21 cellular contexts compared by ENCODE assay signal in genomic region chr4:4407299-4408131, GRCh38. TPM values are rescaled to one million over a fixed set of nuclear protein-coding genes. Genes with fewer than 3 reads are reported as not detected.
DNase-seq lines count a peak whose midpoint lies in the region; FAIRE-seq and TF ChIP-seq lines count a peak whose summit lies in the region.
"Had no signal": no experiment of that assay in that cellular context is flagged by ENCODE, and none has a peak within 500 bp of the region (broad histone marks: within the 10 kb centered on the region; RNA-seq: fewer than 3 reads in every experiment).

No MANE protein-coding gene starts in this region.

- H3K27me3 Mint-ChIP-seq in IgD-negative memory B cell (peaks cover 8% of the 10 kb centered on the region), Caco-2 (ENCODE audit: insufficient read depth, unreplicated experiment) (no peaks in the 10 kb centered on the region)
- H3K27me3 Mint-ChIP-seq in activated CD4-positive, alpha-beta memory T cell treated with anti-CD3 and anti-CD28 coated beads for 36 hours: no peaks in the 10 kb centered on the region

- TF ChIP-seq EP300 in H1 (IDR thresholded peaks at IDR 0.05; ENCODE audit: borderline replicate concordance in 1 of 2, low read depth in 2 of 2, low read length in 2 of 2): no peak

- no peak overlapping the region for H3K56ac ChIP-seq in H1 (replicated peaks; ENCODE audit: insufficient read length, low read depth, low read length)

- no peak overlapping the region for H3K4me3 Mint-ChIP-seq in IgD-negative memory B cell
- no peak overlapping the region for H3K4me3 Mint-ChIP-seq in activated CD4-positive, alpha-beta memory T cell treated with anti-CD3 and anti-CD28 coated beads for 36 hours
- no peak overlapping the region for H3K4me3 Mint-ChIP-seq in Caco-2 (ENCODE audit: unreplicated experiment)
- H3K4me3 Mint-ChIP-seq: CD14-positive monocyte had no signal

- H3K27ac ChIP-seq in BLaER1 (no peak overlapping the region), H1 (ENCODE audit: low read depth, low read length) (no peak overlapping the region), neuronal stem cell (replicated peaks; ENCODE audit: low read length) (no peak overlapping the region)

- H3K36me3 ChIP-seq in BLaER1 (no peaks in the 10 kb centered on the region), H1 (ENCODE audit: control insufficient read depth in 2 of 4, insufficient read depth in 4 of 4, low read length in 3 of 4) (peaks cover 0 to 9% (median 1%) of the 10 kb centered on the region in 4 experiments; a peak in 1 of 8 replicates), neuronal stem cell (replicated peaks in 1 of 2; ENCODE audit: control insufficient read depth in 2 of 2, insufficient read depth in 2 of 2, low read length in 2 of 2) (peaks cover 0 to 15% of the 10 kb centered on the region in 2 donors), Caco-2 (ENCODE audit: control insufficient read depth, insufficient read depth, low read length) (no peaks in the 10 kb centered on the region)

- H4K8ac ChIP-seq in H1 (ENCODE audit: extremely low read depth, insufficient read depth, low read length) (peak overlapping the region; percentile 14; the same call in 1 of the 2 replicates), neuronal stem cell (ENCODE audit: low read depth, low read length) (no peak overlapping the region)

- intact Hi-C loops in activated CD4-positive, alpha-beta memory T cell treated with anti-CD3 and anti-CD28 coated beads for 36 hours (cut with micrococcal nuclease): no loop called here
- intact Hi-C loops in Caco-2 (cut with micrococcal nuclease; ENCODE audit: unreplicated experiment): no loop called here

- no peak overlapping the region for H3K4ac ChIP-seq in H1 (replicated peaks; ENCODE audit: insufficient read length, low read depth, low read length)
- H3K4ac ChIP-seq in neuronal stem cell (ENCODE audit: low read length): no peak overlapping the region

- H4K20me1 ChIP-seq in BLaER1 (0 out of 2 replicates have a peak, but pooled peaks cover 6% of the 10 kb centered on the region), H1 (replicated peaks in 1 of 2; ENCODE audit: control insufficient read depth in 1 of 2, insufficient read depth in 2 of 2, low read length in 2 of 2) (peaks cover 0 to 3% of the 10 kb centered on the region in 2 experiments)

- H3K79me2 ChIP-seq in H1 (ENCODE audit: control insufficient read depth in 1 of 2, insufficient read depth in 2 of 2, low read length in 2 of 2): no peaks in the 10 kb centered on the region

- no peak overlapping the region for H2BK5ac ChIP-seq in H1 (ENCODE audit: low read depth, low read length)
- H2BK5ac ChIP-seq in neuronal stem cell (ENCODE audit: low read length): peak overlapping the region; percentile 32

- BruUV-seq in Caco-2 (replicated peaks; lab: Mats Ljungman, UMichigan): no TSS peak

- CTCF ChIA-PET in H1 (lab: Charles Lee; ENCODE audit: partially characterized antibody) (interaction anchor here (0.9 to 2.5 kb wide), 8 partner anchors 10 to 140 kb away, joined by 3 to 13 read pairs (median 4); no protein-coding TSS in a partner anchor), Caco-2 (lab: Charles Lee) (no interaction called here)
- CTCF ChIA-PET in activated CD4-positive, alpha-beta memory T cell treated with anti-CD3 and anti-CD28 coated beads for 36 hours (lab: Charles Lee): no interaction called here

- no peak overlapping the region for H2BK15ac ChIP-seq in H1 (ENCODE audit: low read length)
- no peak overlapping the region for H2BK15ac ChIP-seq in neuronal stem cell (ENCODE audit: low read length)

- FAIRE-seq in H1 (lab: Jason Lieb, UNC): no peak
- FAIRE-seq: D721Med, RCC 7860 had no signal

- H2AK5ac ChIP-seq in H1 (ENCODE audit: low read depth, low read length) (no peak overlapping the region), neuronal stem cell (ENCODE audit: low read depth, low read length) (peak overlapping the region; percentile 78)

- no peaks in the 10 kb centered on the region for H3K23me2 ChIP-seq in H1 (ENCODE audit: low read depth, low read length)

- H3K4me2 ChIP-seq in BLaER1 (peak overlapping the region; percentile 74), H1 (ENCODE audit: insufficient read depth in 1 of 2, low read depth in 2 of 2, low read length in 2 of 2) (no peak overlapping the region), neuronal stem cell (ENCODE audit: insufficient read depth, low read length, poor library complexity, severe bottlenecking) (no peak overlapping the region)

- H3K36me3 Mint-ChIP-seq in IgD-negative memory B cell (no peaks in the 10 kb centered on the region), Caco-2 (ENCODE audit: insufficient read depth, unreplicated experiment) (peaks cover 4% of the 10 kb centered on the region)
- no peaks in the 10 kb centered on the region for H3K36me3 Mint-ChIP-seq in activated CD4-positive, alpha-beta memory T cell treated with anti-CD3 and anti-CD28 coated beads for 36 hours
- H3K36me3 Mint-ChIP-seq: CD14-positive monocyte had no signal

- H3K79me1 ChIP-seq in H1 (ENCODE audit: low read depth, low read length): no peaks in the 10 kb centered on the region
- no peaks in the 10 kb centered on the region for H3K79me1 ChIP-seq in neuronal stem cell (ENCODE audit: low read depth, low read length)

- H3K27ac Mint-ChIP-seq in IgD-negative memory B cell (peak overlapping the region in 2 of 3 donors; percentile 19 to 63), Caco-2 (ENCODE audit: unreplicated experiment) (no peak overlapping the region)
- H3K27ac Mint-ChIP-seq in activated CD4-positive, alpha-beta memory T cell treated with anti-CD3 and anti-CD28 coated beads for 36 hours: no peak overlapping the region
- H3K27ac Mint-ChIP-seq: CD14-positive monocyte had no signal

- no peak overlapping the region for H2BK120ac ChIP-seq in H1 (replicated peaks; ENCODE audit: low read depth, low read length)
- peak overlapping the region; percentile 9 for H2BK120ac ChIP-seq in neuronal stem cell (ENCODE audit: low read depth, low read length)

- H2BK12ac ChIP-seq in H1 (ENCODE audit: low read depth, low read length) (no peak overlapping the region), neuronal stem cell (ENCODE audit: low read length) (no peak overlapping the region)

- TF ChIP-seq RAD21 in H1 (IDR thresholded peaks at IDR 0.05 in 1 of 2, conservative IDR thresholded peaks at IDR 0.05 in 1 of 2; ENCODE audit: low read depth in 2 of 2, low read length in 2 of 2): no peak

- H3K18ac ChIP-seq in H1 (ENCODE audit: extremely low read depth, low read length) (no peak overlapping the region; the same call in 1 of the 2 replicates), neuronal stem cell (ENCODE audit: low read length) (peak overlapping the region; percentile 15)

- DNase-seq in H1 (ENCODE audit: low read depth in 1 of 2, low spot score in 2 of 2): no peak
- no peak for DNase-seq in neuronal stem cell (ENCODE audit: low spot score)
- DNase-seq in activated CD8-positive, alpha-beta memory T cell treated with anti-CD3 and anti-CD28 coated beads for 24 hours: no peak
- DNase-seq in activated CD4-positive, alpha-beta memory T cell treated with anti-CD3 and anti-CD28 coated beads for 36 hours: no peak
- no peak for DNase-seq in GF-D8 (lab: John Stamatoyannopoulos, UW)
- no peak for DNase-seq in Caco-2
- DNase-seq: AML-193; KBM-7; NCI-H1092; NCI-H1436; NCI-H187 treated with DMSO at 0.1 percent for 48 hours; NCI-H2107; NCI-H226; NCI-H510A treated with DMSO at 0.1 percent for 48 hours; NCI-H748 treated with DMSO at 0.1 percent for 48 hours; NK-92 treated with Interleukin-12 subunit alpha and Interleukin-12 subunit beta, amount 100 ng/mL, for 24 hours had no signal

- H2AFZ ChIP-seq in H1 (ENCODE audit: low read length) (no peak overlapping the region), neuronal stem cell (ENCODE audit: low read length) (no peak overlapping the region)

- H3K4me1 ChIP-seq in BLaER1 (peaks cover 38% of the 10 kb centered on the region), H1 (replicated peaks in 1 of 4; ENCODE audit: control insufficient read depth in 3 of 4, insufficient read depth in 4 of 4, low read length in 3 of 4) (no peaks in the 10 kb centered on the region; a peak in 2 of 7 replicates), neuronal stem cell (ENCODE audit: control insufficient read depth in 2 of 2, insufficient read depth in 1 of 2, low read depth in 1 of 2, low read length in 2 of 2) (peaks cover 4 to 9% of the 10 kb centered on the region in 2 donors), Caco-2 (no peaks in the 10 kb centered on the region)

- H3K14ac ChIP-seq in H1 (ENCODE audit: insufficient read length) (no peak overlapping the region), neuronal stem cell (ENCODE audit: low read length) (peak overlapping the region; percentile 75)

- no peak for TF ChIP-seq POLR2A in H1 (IDR thresholded peaks at IDR 0.05; ENCODE audit: control extremely low read depth in 1 of 2, low read depth in 2 of 2, low read length in 2 of 2)

- no peak overlapping the region for H4K5ac ChIP-seq in H1 (ENCODE audit: insufficient read length, low read depth, low read length)

- POLR2A ChIA-PET in H1 (lab: Charles Lee; ENCODE audit: partially characterized antibody): interaction anchor here (1.7 kb wide), 1 partner anchor 19 kb away, joined by 5 read pairs; no protein-coding TSS in a partner anchor
- POLR2A ChIA-PET in activated CD4-positive, alpha-beta memory T cell treated with anti-CD3 and anti-CD28 coated beads for 36 hours (lab: Charles Lee): no interaction called here
- POLR2A ChIA-PET in Caco-2 (lab: Charles Lee): no interaction called here

- WGBS in H1 (ENCODE audit: extremely low coverage in 1 of 2, insufficient coverage in 1 of 2, insufficient read length in 1 of 2, insufficient replicate concordance in 2 of 2, low coverage in 1 of 2, low lambda C conversion rate in 2 of 2, missing lambda C conversion rate in 1 of 2), 2 experiments: 89% methylated on average over 18 of the region's 19 CpGs; no CpG with 5 or more reads in 1 of the 2 experiments
- WGBS in neuronal stem cell (ENCODE audit: extremely low coverage in 2 of 2, insufficient read length in 2 of 2, insufficient replicate concordance in 1 of 2), 2 donors: no CpG with 5 or more reads among the region's 19 CpGs

- H3K9ac ChIP-seq in BLaER1 (no peak overlapping the region), H1 (replicated peaks in 1 of 4; ENCODE audit: extremely low read depth in 1 of 4, low read depth in 3 of 4, low read length in 3 of 4) (no peak overlapping the region), neuronal stem cell (ENCODE audit: low read depth, low read length, poor library complexity) (peak overlapping the region; percentile 44)

- H3K9me3 Mint-ChIP-seq in IgD-negative memory B cell (peaks cover 0 to 2% (median 0%) of the 10 kb centered on the region in 3 donors), Caco-2 (ENCODE audit: unreplicated experiment) (no peaks in the 10 kb centered on the region)
- no peaks in the 10 kb centered on the region for H3K9me3 Mint-ChIP-seq in activated CD4-positive, alpha-beta memory T cell treated with anti-CD3 and anti-CD28 coated beads for 36 hours
- H3K9me3 Mint-ChIP-seq: CD14-positive monocyte had no signal

- no peaks in the 10 kb centered on the region for H3K4me1 Mint-ChIP-seq in IgD-negative memory B cell
- no peaks in the 10 kb centered on the region for H3K4me1 Mint-ChIP-seq in activated CD4-positive, alpha-beta memory T cell treated with anti-CD3 and anti-CD28 coated beads for 36 hours (ENCODE audit: low read depth)
- no peaks in the 10 kb centered on the region for H3K4me1 Mint-ChIP-seq in Caco-2 (ENCODE audit: low read depth, unreplicated experiment)
- H3K4me1 Mint-ChIP-seq: CD14-positive monocyte had no signal

- TF ChIP-seq CTCF in H1 (IDR thresholded peaks at IDR 0.05; ENCODE audit: control extremely low read depth in 1 of 3, insufficient read depth in 1 of 3, low read depth in 1 of 3, low read length in 3 of 3) (no peak), Caco-2 (IDR thresholded peaks at IDR 0.05; ENCODE audit: insufficient read depth in 1 of 2, low read depth in 1 of 2, low read length in 1 of 2, severe bottlenecking in 1 of 2, unreplicated experiment in 1 of 2) (no peak)

- no peak overlapping the region for H2BK20ac ChIP-seq in H1 (ENCODE audit: low read length)

- H3K23ac ChIP-seq in H1 (ENCODE audit: insufficient read length) (no peak overlapping the region), neuronal stem cell (ENCODE audit: low read depth, low read length, poor library complexity) (peak overlapping the region; percentile 87)

- no peaks in the 10 kb centered on the region for H3K9me3 ChIP-seq in BLaER1
- H3K9me3 ChIP-seq in H1 (ENCODE audit: insufficient read depth in 2 of 2, low read depth in 1 of 2, low read length in 1 of 2): no peaks in the 10 kb centered on the region
- H3K9me3 ChIP-seq in neuronal stem cell (replicated peaks in 1 of 2; ENCODE audit: control insufficient read depth in 2 of 2, insufficient read depth in 1 of 2, low read depth in 1 of 2, low read length in 2 of 2): peaks cover 0 to 2% of the 10 kb centered on the region in 2 donors
- no peaks in the 10 kb centered on the region for H3K9me3 ChIP-seq in Caco-2

- H4K91ac ChIP-seq in H1 (replicated peaks; ENCODE audit: insufficient read length, low read length) (no peak overlapping the region), neuronal stem cell (ENCODE audit: low read depth, low read length, poor library complexity) (peak overlapping the region; percentile 26)

- 0 out of 2 replicates have a peak overlapping the region, but pooled peaks have one; percentile 15 for H3K4me3 ChIP-seq in BLaER1
- no peak overlapping the region for H3K4me3 ChIP-seq in H1 (ENCODE audit: extremely low read depth in 1 of 4, insufficient read depth in 2 of 4, low read depth in 3 of 4, low read length in 4 of 4)
- no peak overlapping the region for H3K4me3 ChIP-seq in neuronal stem cell (ENCODE audit: low read length in 2 of 2)
- no peak overlapping the region for H3K4me3 ChIP-seq in Caco-2 (ENCODE audit: low read depth, low read length)

- peaks cover 42% of the 10 kb centered on the region for H3K27me3 ChIP-seq in BLaER1
- H3K27me3 ChIP-seq in H1 (replicated peaks in 1 of 4; ENCODE audit: control insufficient read depth in 3 of 4, extremely low read depth in 1 of 4, insufficient read depth in 3 of 4, low read length in 3 of 4): no peaks in the 10 kb centered on the region
- no peaks in the 10 kb centered on the region for H3K27me3 ChIP-seq in neuronal stem cell (ENCODE audit: control insufficient read depth in 3 of 3, insufficient read depth in 3 of 3, low read depth in 1 of 3, low read length in 3 of 3)
- no peaks in the 10 kb centered on the region for H3K27me3 ChIP-seq in Caco-2 (replicated peaks; ENCODE audit: control insufficient read depth, insufficient read depth, low read length)

RNA-seq across cellular contexts. Expression of gene NSG1, which starts 20.6 kb away (rescaled TPM):
- polyA plus RNA-seq in IgD-negative memory B cell (0.69 TPM), H1 (2011; rRNA removed) (35.7 and 60.0 TPM in 2 replicates)
- total RNA-seq in H1 (2021; fragmentation: NEBNext Ultra II Directional; extraction: Animal tissue kit (Norgen Biotek cat#: 25700)): 56.6 and 61.4 TPM in 2 replicates
- polyA plus RNA-seq in H1 (2011; cell fraction: cytosol; rRNA removed): 34.1 TPM
- polyA plus RNA-seq in H1 (2011; cell fraction: nucleus; rRNA removed): 44.9 TPM
- 52.4 to 65.6 TPM (median 59.1 TPM) in 4 replicates for polyA plus RNA-seq in H1 (2012, experiment 1 of 2)
- polyA plus RNA-seq in H1 (2012, experiment 2 of 2): 30.2 TPM
- polyA plus RNA-seq in H1 (2013, experiment 1 of 2): 44.8 TPM
- polyA plus RNA-seq in H1 (2013, experiment 2 of 2): 56.6 TPM
- polyA minus RNA-seq in H1 (2011; rRNA and poly(A)+ RNA removed): 30.0 and 42.4 TPM in 2 replicates
- 14.4 TPM for polyA minus RNA-seq in H1 (2011; cell fraction: cytosol; rRNA and poly(A)+ RNA removed)
- polyA minus RNA-seq in H1 (2011; cell fraction: nucleus; rRNA and poly(A)+ RNA removed): 11.0 TPM
- 40.6 TPM for polyA plus RNA-seq in neuronal stem cell (2013, experiment 1 of 2)
- polyA plus RNA-seq in neuronal stem cell (2013, experiment 2 of 2): 39.6 TPM
- 10 to 100 TPM in 1 of 2 experiments, 1 to 10 TPM in 1; 9.1 to 11.4 TPM for total RNA-seq in activated CD4-positive, alpha-beta memory T cell treated with anti-CD3 and anti-CD28 coated beads for 36 hours
- 5.5 and 7.2 TPM in 2 replicates for total RNA-seq in Caco-2 (2022)

Comparison
In these comparisons a context has a peak if more than half of its experiments do, and no peak if none do; other contexts are left out.
1. H3K27ac Mint-ChIP-seq: peak in IgD-negative memory B cell (2 of 3); none in activated CD4-positive, alpha-beta memory T cell treated with anti-CD3 and anti-CD28 coated beads for 36 hours (single experiment) and Caco-2 (single experiment).